Comparison of ENCODE assay signal across 8 cellular contexts in genomic region chr5:10563132-10563939, GRCh38. TPM values are rescaled to one million over a fixed set of nuclear protein-coding genes. Genes with fewer than 3 reads are reported as not detected.
DNase-seq lines count a peak whose midpoint lies in the region; ATAC-seq and TF ChIP-seq lines count a peak whose summit lies in the region.

No MANE protein-coding gene starts in this region.

- H3K36me3 Mint-ChIP-seq in T-helper 2 cell treated with Interferon-gamma antibody and Interleukin-4, amounts not matched to agents 5 μg/mL and 100 μg/mL, for 36 hours (ENCODE audit: low read depth), result no peaks in the 10 kb centered on the region
- no peaks in the 10 kb centered on the region for H3K36me3 Mint-ChIP-seq in dendritic cell treated with granulocyte-macrophage colony-stimulating factor and Interleukin-4, amounts not matched to agents 40 ng/mL and 50 ng/mL, for 4 days (ENCODE audit: low read depth)
- H3K36me3 Mint-ChIP-seq in mesothelial cell of epicardium, result no peaks in the 10 kb centered on the region
- H3K36me3 Mint-ChIP-seq in stimulated activated effector memory CD8-positive, alpha-beta T cell treated with anti-CD3 and anti-CD28 coated beads, Interleukin-12 subunit alpha, Interleukin-12 subunit beta, amount 100 ng/mL, for 72 hours, result peaks cover 19% of the 10 kb centered on the region

- ATAC-seq in HG03103 (IDR thresholded peaks at IDR 0.05; ENCODE audit: low read depth, unreplicated experiment), result peak; percentile 18
- ATAC-seq in stimulated activated effector memory CD8-positive, alpha-beta T cell treated with anti-CD3 and anti-CD28 coated beads, Interleukin-12 subunit alpha, Interleukin-12 subunit beta, amount 100 ng/mL, for 72 hours, result peak; percentile 70

- H3K27me3 Mint-ChIP-seq in T-helper 2 cell treated with Interferon-gamma antibody and Interleukin-4, amounts not matched to agents 5 μg/mL and 100 μg/mL, for 36 hours (ENCODE audit: low read depth), result peaks cover 26% of the 10 kb centered on the region
- peaks cover 68% of the 10 kb centered on the region for H3K27me3 Mint-ChIP-seq in dendritic cell treated with granulocyte-macrophage colony-stimulating factor and Interleukin-4, amounts not matched to agents 40 ng/mL and 50 ng/mL, for 4 days
- H3K27me3 Mint-ChIP-seq in mesothelial cell of epicardium (ENCODE audit: low read depth), result peaks cover 26% of the 10 kb centered on the region

- DNase-seq in activated T-cell treated with anti-CD3 and anti-CD28 coated beads for 1 hour (ENCODE audit: low read depth) (peak; percentile 27), mesothelial cell of epicardium (ENCODE audit: low spot score in 2 of 2, unreplicated experiment in 2 of 2) (peak in 1 of 2 experiments; percentile 75), NCI-H1694 treated with DMSO at 0.1 percent for 48 hours (lab: John Stamatoyannopoulos, UW) (no peak)
- no peak for DNase-seq in activated T-cell treated with anti-CD3 and anti-CD28 coated beads, Interleukin-2, amount 50 U/mL, for 1 hour
- DNase-seq in T-helper 2 cell treated with Interferon-gamma antibody and Interleukin-4, amounts not matched to agents 5 μg/mL and 100 μg/mL, for 36 hours (ENCODE audit: low spot score), result peak; percentile 69
- DNase-seq in stimulated activated effector memory CD8-positive, alpha-beta T cell treated with anti-CD3 and anti-CD28 coated beads, Interleukin-12 subunit alpha, Interleukin-12 subunit beta, amount 100 ng/mL, for 72 hours (ENCODE audit: low spot score in 2 of 2), result no peak

- H3K27ac Mint-ChIP-seq in T-helper 2 cell treated with Interferon-gamma antibody and Interleukin-4, amounts not matched to agents 5 μg/mL and 100 μg/mL, for 36 hours, result no peak overlapping the region
- H3K27ac Mint-ChIP-seq in dendritic cell treated with granulocyte-macrophage colony-stimulating factor and Interleukin-4, amounts not matched to agents 40 ng/mL and 50 ng/mL, for 4 days, result peak overlapping the region; percentile 45
- no peak overlapping the region for H3K27ac Mint-ChIP-seq in mesothelial cell of epicardium
- peak overlapping the region; percentile 29 for H3K27ac Mint-ChIP-seq in stimulated activated effector memory CD8-positive, alpha-beta T cell treated with anti-CD3 and anti-CD28 coated beads, Interleukin-12 subunit alpha, Interleukin-12 subunit beta, amount 100 ng/mL, for 72 hours

- intact Hi-C loops in dendritic cell treated with granulocyte-macrophage colony-stimulating factor and Interleukin-4, amounts not matched to agents 40 ng/mL and 50 ng/mL, for 4 days (cut with micrococcal nuclease), result no loop called here

- TF ChIP-seq CTCF in mesothelial cell of epicardium (IDR thresholded peaks at IDR 0.05; ENCODE audit: unreplicated experiment), result no peak

- H3K4me1 Mint-ChIP-seq in T-helper 2 cell treated with Interferon-gamma antibody and Interleukin-4, amounts not matched to agents 5 μg/mL and 100 μg/mL, for 36 hours (ENCODE audit: low read depth), result peaks cover 21% of the 10 kb centered on the region
- H3K4me1 Mint-ChIP-seq in dendritic cell treated with granulocyte-macrophage colony-stimulating factor and Interleukin-4, amounts not matched to agents 40 ng/mL and 50 ng/mL, for 4 days (ENCODE audit: low read depth), result peaks cover 36% of the 10 kb centered on the region
- H3K4me1 Mint-ChIP-seq in mesothelial cell of epicardium, result peaks cover 37% of the 10 kb centered on the region
- H3K4me1 Mint-ChIP-seq in stimulated activated effector memory CD8-positive, alpha-beta T cell treated with anti-CD3 and anti-CD28 coated beads, Interleukin-12 subunit alpha, Interleukin-12 subunit beta, amount 100 ng/mL, for 72 hours, result peaks cover 23% of the 10 kb centered on the region

- H3K4me3 Mint-ChIP-seq in T-helper 2 cell treated with Interferon-gamma antibody and Interleukin-4, amounts not matched to agents 5 μg/mL and 100 μg/mL, for 36 hours, result peak overlapping the region; percentile 50
- peak overlapping the region; percentile 52 for H3K4me3 Mint-ChIP-seq in dendritic cell treated with granulocyte-macrophage colony-stimulating factor and Interleukin-4, amounts not matched to agents 40 ng/mL and 50 ng/mL, for 4 days
- H3K4me3 Mint-ChIP-seq in mesothelial cell of epicardium, result peak overlapping the region; percentile 56
- H3K4me3 Mint-ChIP-seq in stimulated activated effector memory CD8-positive, alpha-beta T cell treated with anti-CD3 and anti-CD28 coated beads, Interleukin-12 subunit alpha, Interleukin-12 subunit beta, amount 100 ng/mL, for 72 hours, result peak overlapping the region; percentile 92

- H3K9me3 Mint-ChIP-seq in T-helper 2 cell treated with Interferon-gamma antibody and Interleukin-4, amounts not matched to agents 5 μg/mL and 100 μg/mL, for 36 hours, result no peaks in the 10 kb centered on the region
- H3K9me3 Mint-ChIP-seq in dendritic cell treated with granulocyte-macrophage colony-stimulating factor and Interleukin-4, amounts not matched to agents 40 ng/mL and 50 ng/mL, for 4 days, result no peaks in the 10 kb centered on the region
- H3K9me3 Mint-ChIP-seq in mesothelial cell of epicardium, result no peaks in the 10 kb centered on the region
- no peaks in the 10 kb centered on the region for H3K9me3 Mint-ChIP-seq in stimulated activated effector memory CD8-positive, alpha-beta T cell treated with anti-CD3 and anti-CD28 coated beads, Interleukin-12 subunit alpha, Interleukin-12 subunit beta, amount 100 ng/mL, for 72 hours

RNA-seq across cellular contexts. Expression of gene ANKRD33B, which starts 0.5 kb away (rescaled TPM):
- total RNA-seq in mesothelial cell of epicardium, result 3.2 to 3.8 TPM (median 3.5 TPM) in 3 replicates

Comparison
In these comparisons a context has a peak if more than half of its experiments do, and no peak if none do; other contexts are left out.
1. DNase-seq: peak in activated T-cell treated with anti-CD3 and anti-CD28 coated beads for 1 hour (single experiment) and T-helper 2 cell treated with Interferon-gamma antibody and Interleukin-4, amounts not matched to agents 5 μg/mL and 100 μg/mL, for 36 hours (single experiment); none in activated T-cell treated with anti-CD3 and anti-CD28 coated beads, Interleukin-2, amount 50 U/mL, for 1 hour (single experiment), stimulated activated effector memory CD8-positive, alpha-beta T cell treated with anti-CD3 and anti-CD28 coated beads, Interleukin-12 subunit alpha, Interleukin-12 subunit beta, amount 100 ng/mL, for 72 hours (0 of 2) and NCI-H1694 treated with DMSO at 0.1 percent for 48 hours (single experiment).
2. H3K27ac Mint-ChIP-seq: peak in dendritic cell treated with granulocyte-macrophage colony-stimulating factor and Interleukin-4, amounts not matched to agents 40 ng/mL and 50 ng/mL, for 4 days (single experiment) and stimulated activated effector memory CD8-positive, alpha-beta T cell treated with anti-CD3 and anti-CD28 coated beads, Interleukin-12 subunit alpha, Interleukin-12 subunit beta, amount 100 ng/mL, for 72 hours (single experiment); none in T-helper 2 cell treated with Interferon-gamma antibody and Interleukin-4, amounts not matched to agents 5 μg/mL and 100 μg/mL, for 36 hours (single experiment) and mesothelial cell of epicardium (single experiment).
3. Peak in every context shown above with its lines, with median percentiles within 50 percentile points of each other: H3K4me3 Mint-ChIP-seq.